15 cellular contexts compared by ENCODE assay signal in genomic region chr15:45612790-45613415, GRCh38. TPM values are rescaled to one million over a fixed set of nuclear protein-coding genes. Genes with fewer than 3 reads are reported as not detected.
DNase-seq lines count a peak whose midpoint lies in the region; ATAC-seq, FAIRE-seq and TF ChIP-seq lines count a peak whose summit lies in the region.
"Had no signal": no experiment of that assay in that cellular context is flagged by ENCODE, and none has a peak within 500 bp of the region (broad histone marks: within the 10 kb centered on the region; RNA-seq: fewer than 3 reads in every experiment).

No MANE protein-coding gene starts in this region.

- no peaks in the 10 kb centered on the region for H3K27me3 Mint-ChIP-seq in activated T-helper 1 cell treated with anti-CD3 and anti-CD28 coated beads, Interleukin-12 subunit alpha, Interleukin-12 subunit beta, Interleukin-2, Interleukin-4 antibody, amounts not matched to agents 30 ng/mL and 10 ng/mL and 1 ng/mL, durations not matched to agents 14 hours and 24 hours and 36 hours (ENCODE audit: insufficient read depth)
- H3K27me3 Mint-ChIP-seq: activated naive CD4-positive, alpha-beta T cell treated with anti-CD3 and anti-CD28 coated beads, Interleukin-2, amount 10 ng/mL, durations not matched to agents 7 days and 5 days had no signal

- no peak overlapping the region for H3K4me3 ChIP-seq in keratinocyte (ENCODE audit: control insufficient read depth in 2 of 3, extremely low read depth in 1 of 3, insufficient read depth in 2 of 3, low read depth in 1 of 3, low read length in 3 of 3)
- H3K4me3 ChIP-seq in gastroesophageal sphincter, result no peak overlapping the region
- H3K4me3 ChIP-seq: PC-9, tibial nerve had no signal

- H3K9me3 Mint-ChIP-seq in activated T-helper 1 cell treated with anti-CD3 and anti-CD28 coated beads, Interleukin-12 subunit alpha, Interleukin-12 subunit beta, Interleukin-2, Interleukin-4 antibody, amounts not matched to agents 30 ng/mL and 10 ng/mL and 1 ng/mL, durations not matched to agents 14 hours and 24 hours and 36 hours, result no peaks in the 10 kb centered on the region
- H3K9me3 Mint-ChIP-seq: activated naive CD4-positive, alpha-beta T cell treated with anti-CD3 and anti-CD28 coated beads, Interleukin-2, amount 10 ng/mL, durations not matched to agents 7 days and 5 days had no signal

- intact Hi-C loops in activated T-helper 1 cell treated with anti-CD3 and anti-CD28 coated beads, Interleukin-12 subunit alpha, Interleukin-12 subunit beta, Interleukin-2, Interleukin-4 antibody, amounts not matched to agents 30 ng/mL and 10 ng/mL and 1 ng/mL, durations not matched to agents 14 hours and 24 hours and 36 hours (cut with micrococcal nuclease), result loop anchor here (2.0 kb wide), 1 partner anchor 26 kb away; the partner anchor contains the start of gene BLOC1S6

- H3K9me3 ChIP-seq in keratinocyte (ENCODE audit: control insufficient read depth, low read depth, low read length), result no peaks in the 10 kb centered on the region
- H3K9me3 ChIP-seq in gastroesophageal sphincter, result no peaks in the 10 kb centered on the region
- H3K9me3 ChIP-seq: tibial nerve had no signal

- H3K27me3 ChIP-seq in keratinocyte (ENCODE audit: control insufficient read depth, extremely low read depth, insufficient read depth, low read length), result no peaks in the 10 kb centered on the region
- no peaks in the 10 kb centered on the region for H3K27me3 ChIP-seq in gastroesophageal sphincter
- H3K27me3 ChIP-seq: tibial nerve had no signal

- no peak for DNase-seq in GM12891 (ENCODE audit: insufficient read length, low spot score)
- no peak for DNase-seq in activated T-helper 1 cell treated with anti-CD3 and anti-CD28 coated beads, Interleukin-12 subunit alpha, Interleukin-12 subunit beta, Interleukin-2, Interleukin-4 antibody, amounts not matched to agents 30 ng/mL and 10 ng/mL and 1 ng/mL, durations not matched to agents 14 hours and 24 hours and 36 hours (ENCODE audit: low spot score)
- no peak for DNase-seq in keratinocyte (ENCODE audit: low read depth, low spot score)
- DNase-seq in frontal cortex (ENCODE audit: low spot score in 2 of 2), result no peak
- DNase-seq in NCI-H526 treated with DMSO at 0.1 percent for 48 hours (lab: John Stamatoyannopoulos, UW), result no peak
- no peak for DNase-seq in stimulated activated CD4-positive, alpha-beta T cell treated with anti-CD3 and anti-CD28 coated beads, Interleukin-4, amount 100 ng/mL, for 4 hours
- DNase-seq: activated naive CD4-positive, alpha-beta T cell treated with anti-CD3 and anti-CD28 coated beads, Interleukin-2, amount 10 ng/mL, durations not matched to agents 7 days and 5 days; H7; NCI-H1092 treated with DMSO at 0.1 percent for 48 hours; PC-9 had no signal

- no peak overlapping the region for H3K9ac ChIP-seq in keratinocyte (ENCODE audit: control insufficient read depth, extremely low read depth, insufficient read depth, low read length)
- H3K9ac ChIP-seq: parathyroid adenoma had no signal

- peaks cover 2% of the 10 kb centered on the region for H3K36me3 Mint-ChIP-seq in activated T-helper 1 cell treated with anti-CD3 and anti-CD28 coated beads, Interleukin-12 subunit alpha, Interleukin-12 subunit beta, Interleukin-2, Interleukin-4 antibody, amounts not matched to agents 30 ng/mL and 10 ng/mL and 1 ng/mL, durations not matched to agents 14 hours and 24 hours and 36 hours (ENCODE audit: low read depth)

- H3K4me1 Mint-ChIP-seq in activated T-helper 1 cell treated with anti-CD3 and anti-CD28 coated beads, Interleukin-12 subunit alpha, Interleukin-12 subunit beta, Interleukin-2, Interleukin-4 antibody, amounts not matched to agents 30 ng/mL and 10 ng/mL and 1 ng/mL, durations not matched to agents 14 hours and 24 hours and 36 hours (ENCODE audit: low read depth), result peaks cover 9% of the 10 kb centered on the region

- peak overlapping the region; percentile 65 for H3K27ac Mint-ChIP-seq in activated T-helper 1 cell treated with anti-CD3 and anti-CD28 coated beads, Interleukin-12 subunit alpha, Interleukin-12 subunit beta, Interleukin-2, Interleukin-4 antibody, amounts not matched to agents 30 ng/mL and 10 ng/mL and 1 ng/mL, durations not matched to agents 14 hours and 24 hours and 36 hours
- H3K27ac Mint-ChIP-seq: activated naive CD4-positive, alpha-beta T cell treated with anti-CD3 and anti-CD28 coated beads, Interleukin-2, amount 10 ng/mL, durations not matched to agents 7 days and 5 days had no signal

- peaks cover 0 to 2% of the 10 kb centered on the region in 2 experiments for H3K36me3 ChIP-seq in keratinocyte (ENCODE audit: control insufficient read depth in 2 of 2, extremely low read depth in 1 of 2, insufficient read depth in 2 of 2, low read length in 2 of 2)
- H3K36me3 ChIP-seq in gastroesophageal sphincter, result peaks cover 0 to 15% of the 10 kb centered on the region in 2 donors

- no peaks in the 10 kb centered on the region for H3K9me1 ChIP-seq in keratinocyte (ENCODE audit: control insufficient read depth, extremely low read depth, insufficient read depth, low read length)

- dilution Hi-C loops in keratinocyte (cut with MboI; ENCODE audit: extremely low pct_ligation_motif_present, low sequenced_read_pairs), result no loop called here

- peak overlapping the region; percentile 52 for H2AFZ ChIP-seq in keratinocyte (ENCODE audit: control insufficient read depth, low read length)
- H2AFZ ChIP-seq: parathyroid adenoma, PC-9 had no signal

- H3K4me2 ChIP-seq in keratinocyte (ENCODE audit: control insufficient read depth, extremely low read depth, insufficient read depth, low read depth, low read length), result peak overlapping the region; percentile 22
- H3K4me2 ChIP-seq: PC-9 had no signal

- TF ChIP-seq CTCF in keratinocyte (optimal IDR thresholded peaks at IDR 0.05 in 1 of 3, IDR thresholded peaks at IDR 0.05 in 1 of 3, conservative IDR thresholded peaks at IDR 0.05 in 1 of 3; ENCODE audit: extremely low read depth in 1 of 3, insufficient read depth in 2 of 3, low read length in 3 of 3), result no peak
- TF ChIP-seq CTCF in gastroesophageal sphincter (IDR thresholded peaks at IDR 0.05), result no peak

- TF ChIP-seq POLR2A in GM12891 (IDR thresholded peaks at IDR 0.05; ENCODE audit: low read depth, low read length), result no peak
- no peak for TF ChIP-seq POLR2A in gastroesophageal sphincter (IDR thresholded peaks at IDR 0.05)

- H3K79me2 ChIP-seq in keratinocyte (ENCODE audit: control insufficient read depth, insufficient read depth, low read length), result no peaks in the 10 kb centered on the region
- H3K79me2 ChIP-seq: parathyroid adenoma had no signal

- peaks cover 22% of the 10 kb centered on the region for H3K4me1 ChIP-seq in keratinocyte (ENCODE audit: control insufficient read depth, extremely low read depth, insufficient read depth, low read length)
- H3K4me1 ChIP-seq in gastroesophageal sphincter, result peaks cover 0 to 6% (median 0%) of the 10 kb centered on the region in 3 donors
- H3K4me1 ChIP-seq: parathyroid adenoma had no signal

- H3K27ac ChIP-seq in keratinocyte (ENCODE audit: control insufficient read depth, insufficient read depth, low read length), result no peak overlapping the region
- no peak overlapping the region for H3K27ac ChIP-seq in gastroesophageal sphincter
- H3K27ac ChIP-seq: parathyroid adenoma, PC-9, tibial nerve had no signal

- no peak for TF ChIP-seq EP300 in gastroesophageal sphincter (IDR thresholded peaks at IDR 0.05)

- ATAC-seq in HG02938 (IDR thresholded peaks at IDR 0.05; ENCODE audit: unreplicated experiment), result peak; percentile 47
- ATAC-seq in gastroesophageal sphincter, result no peak

- FAIRE-seq in GM12891 (lab: Jason Lieb, UNC) (peak; percentile 59), keratinocyte (lab: Jason Lieb, UNC) (no peak), frontal cortex (lab: Jason Lieb, UNC) (no peak)
- FAIRE-seq: D721Med had no signal

- H3K4me3 Mint-ChIP-seq in activated T-helper 1 cell treated with anti-CD3 and anti-CD28 coated beads, Interleukin-12 subunit alpha, Interleukin-12 subunit beta, Interleukin-2, Interleukin-4 antibody, amounts not matched to agents 30 ng/mL and 10 ng/mL and 1 ng/mL, durations not matched to agents 14 hours and 24 hours and 36 hours, result no peak overlapping the region
- H3K4me3 Mint-ChIP-seq: activated naive CD4-positive, alpha-beta T cell treated with anti-CD3 and anti-CD28 coated beads, Interleukin-2, amount 10 ng/mL, durations not matched to agents 7 days and 5 days had no signal

- H4K20me1 ChIP-seq in keratinocyte (ENCODE audit: control insufficient read depth, extremely low read depth, insufficient read depth, low read length), result no peaks in the 10 kb centered on the region

- WGBS in gastroesophageal sphincter (ENCODE audit: low coverage in 1 of 2), 2 donors, result 50% methylated on average over 1 of the region's 1 CpG; no CpG with 5 or more reads in 1 of the 2 donors

RNA-seq across cellular contexts. Expression of gene SQOR, which starts 21.9 kb away (rescaled TPM):
- 31.5 TPM for polyA plus RNA-seq in GM12891 (2012; ENCODE audit: low read depth, missing spikeins)
- total RNA-seq in activated T-helper 1 cell treated with anti-CD3 and anti-CD28 coated beads, Interleukin-12 subunit alpha, Interleukin-12 subunit beta, Interleukin-2, Interleukin-4 antibody, amounts not matched to agents 30 ng/mL and 10 ng/mL and 1 ng/mL, durations not matched to agents 14 hours and 24 hours and 36 hours, result 96.0 and 100 TPM in 2 replicates
- 117 to 140 TPM (median 124 TPM) in 3 replicates for polyA plus RNA-seq in keratinocyte
- 152 TPM for polyA plus RNA-seq in keratinocyte (2011; ENCODE audit: low read depth)
- polyA plus RNA-seq in keratinocyte (2011; cell fraction: cytosol; rRNA removed), result 107 and 149 TPM in 2 replicates
- 92.0 and 98.4 TPM in 2 replicates for polyA plus RNA-seq in keratinocyte (2011; cell fraction: nucleus; rRNA removed)
- polyA plus RNA-seq in keratinocyte (2012; ENCODE audit: low replicate concordance), result 72.9 and 89.8 TPM in 2 replicates
- polyA minus RNA-seq in keratinocyte, result 57.3 to 116 TPM (median 95.8 TPM) in 3 replicates
- 92.5 TPM for polyA minus RNA-seq in keratinocyte (2011; cell fraction: cytosol; rRNA and poly(A)+ RNA removed)
- polyA minus RNA-seq in keratinocyte (2011; cell fraction: nucleus; rRNA and poly(A)+ RNA removed), result 47.6 and 69.2 TPM in 2 replicates
- 2.9 TPM for total RNA-seq in frontal cortex
- 10 to 100 TPM; 66.6 to 96.3 (median 87.1) TPM for total RNA-seq in gastroesophageal sphincter

RNA-seq across cellular contexts. Expression of gene BLOC1S6, which starts 25.7 kb away (rescaled TPM):
- 18.4 TPM for polyA plus RNA-seq in GM12891 (2012; ENCODE audit: low read depth, missing spikeins)
- total RNA-seq in activated T-helper 1 cell treated with anti-CD3 and anti-CD28 coated beads, Interleukin-12 subunit alpha, Interleukin-12 subunit beta, Interleukin-2, Interleukin-4 antibody, amounts not matched to agents 30 ng/mL and 10 ng/mL and 1 ng/mL, durations not matched to agents 14 hours and 24 hours and 36 hours, result 50.6 TPM in 2 replicates
- polyA plus RNA-seq in keratinocyte, result 9.4 to 15.5 TPM (median 10.9 TPM) in 3 replicates
- polyA plus RNA-seq in keratinocyte (2011; ENCODE audit: low read depth), result 34.1 TPM
- polyA plus RNA-seq in keratinocyte (2011; cell fraction: cytosol; rRNA removed), result 12.8 and 15.1 TPM in 2 replicates
- polyA plus RNA-seq in keratinocyte (2011; cell fraction: nucleus; rRNA removed), result 8.5 and 9.9 TPM in 2 replicates
- 23.4 and 23.9 TPM in 2 replicates for polyA plus RNA-seq in keratinocyte (2012; ENCODE audit: low replicate concordance)
- 4.8 to 11.2 TPM (median 10.6 TPM) in 3 replicates for polyA minus RNA-seq in keratinocyte
- polyA minus RNA-seq in keratinocyte (2011; cell fraction: cytosol; rRNA and poly(A)+ RNA removed), result 25.1 TPM
- 5.2 and 8.1 TPM in 2 replicates for polyA minus RNA-seq in keratinocyte (2011; cell fraction: nucleus; rRNA and poly(A)+ RNA removed)
- total RNA-seq in frontal cortex (137 TPM), gastroesophageal sphincter (10 to 100 TPM; 43.7 to 87.8 (median 54.3) TPM)

Comparison
In these comparisons a context has a peak if more than half of its experiments do, and no peak if none do; other contexts are left out.
1. RNA of gene SQOR, which starts 21.9 kb away (total RNA-seq): 96.0 to 100 TPM in activated T-helper 1 cell treated with anti-CD3 and anti-CD28 coated beads, Interleukin-12 subunit alpha, Interleukin-12 subunit beta, Interleukin-2, Interleukin-4 antibody, amounts not matched to agents 30 ng/mL and 10 ng/mL and 1 ng/mL, durations not matched to agents 14 hours and 24 hours and 36 hours and 66.6 to 96.3 TPM in gastroesophageal sphincter; 2.9 TPM in frontal cortex (single experiment); every median in the first group is over 10 times any median in the second.